In genomic region chr3:37985637-37986320, GRCh38 we compare ENCODE assay signal across 15 cellular contexts. TPM values are rescaled to one million over a fixed set of nuclear protein-coding genes. Genes with fewer than 3 reads are reported as not detected.
A peak's percentile ranks its signal among the peaks of the same experiment; 100 is the strongest.
DNase-seq lines count a peak whose midpoint lies in the region; ATAC-seq and TF ChIP-seq lines count a peak whose summit lies in the region.
"Had no signal": no experiment of that assay in that cellular context is flagged by ENCODE, and none has a peak within 500 bp of the region (broad histone marks: within the 10 kb centered on the region; RNA-seq: fewer than 3 reads in every experiment).

No MANE protein-coding gene starts in this region.

- H3K4me3 ChIP-seq in HFF-Myc (replicated peaks; ENCODE audit: low read depth, low read length) = no peak overlapping the region
- no peak overlapping the region for H3K4me3 ChIP-seq in coronary artery
- H3K4me3 ChIP-seq: SK-N-MC, thyroid gland had no signal

- intact Hi-C loops in sciatic nerve (cut with DNase I) = no loop called here

- peaks cover 3% of the 10 kb centered on the region for H3K27me3 Mint-ChIP-seq in activated CD4-positive, alpha-beta memory T cell treated with anti-CD3 and anti-CD28 coated beads, Interleukin-2, amount 10 ng/mL, durations not matched to agents 7 days and 5 days
- H3K27me3 Mint-ChIP-seq: activated CD4-positive, alpha-beta T cell treated with anti-CD3 and anti-CD28 coated beads, Interleukin-2, amount 10 ng/mL, durations not matched to agents 7 days and 5 days had no signal

- TF ChIP-seq CTCF in HFF-Myc (IDR thresholded peaks at IDR 0.05; ENCODE audit: low read depth, low read length, missing control alignments) = peak; percentile 12
- TF ChIP-seq CTCF in coronary artery (IDR thresholded peaks at IDR 0.05) = no peak

- CTCF ChIA-PET in activated CD4-positive, alpha-beta memory T cell treated with anti-CD3 and anti-CD28 coated beads, Interleukin-2, amount 10 ng/mL, durations not matched to agents 7 days and 5 days (lab: Charles Lee) = interaction anchor here (0.5 to 2.6 kb wide), 4 partner anchors 9 to 554 kb away, joined by 3 to 14 read pairs (median 6); no protein-coding TSS in a partner anchor

- POLR2A ChIA-PET in activated CD4-positive, alpha-beta memory T cell treated with anti-CD3 and anti-CD28 coated beads, Interleukin-2, amount 10 ng/mL, durations not matched to agents 7 days and 5 days (lab: Charles Lee) = no interaction called here

- no peaks in the 10 kb centered on the region for H3K9me3 Mint-ChIP-seq in activated CD4-positive, alpha-beta memory T cell treated with anti-CD3 and anti-CD28 coated beads, Interleukin-2, amount 10 ng/mL, durations not matched to agents 7 days and 5 days
- H3K9me3 Mint-ChIP-seq: activated CD4-positive, alpha-beta T cell treated with anti-CD3 and anti-CD28 coated beads, Interleukin-2, amount 10 ng/mL, durations not matched to agents 7 days and 5 days; activated naive CD4-positive, alpha-beta T cell treated with anti-CD3 and anti-CD28 coated beads, Interleukin-2, amount 50 U/mL, for 72 hours; nephron had no signal

- peak overlapping the region in 1 of 2 donors; percentile 56 for H3K27ac ChIP-seq in coronary artery
- H3K27ac ChIP-seq: SK-N-MC, thyroid gland had no signal

- H3K4me3 Mint-ChIP-seq in activated CD4-positive, alpha-beta memory T cell treated with anti-CD3 and anti-CD28 coated beads, Interleukin-2, amount 10 ng/mL, durations not matched to agents 7 days and 5 days = no peak overlapping the region
- H3K4me3 Mint-ChIP-seq: activated CD4-positive, alpha-beta T cell treated with anti-CD3 and anti-CD28 coated beads, Interleukin-2, amount 10 ng/mL, durations not matched to agents 7 days and 5 days; nephron had no signal

- ATAC-seq in sciatic nerve (peak; percentile 8), HG03439 (IDR thresholded peaks at IDR 0.05; ENCODE audit: unreplicated experiment) (no peak), HG03095 (IDR thresholded peaks at IDR 0.05; ENCODE audit: unreplicated experiment) (no peak)
- ATAC-seq: activated naive CD4-positive, alpha-beta T cell treated with anti-CD3 and anti-CD28 coated beads, Interleukin-2, amount 50 U/mL, for 72 hours had no signal

- DNase-seq in HFF-Myc (ENCODE audit: extremely low read depth, low read depth) (no peak), coronary artery (ENCODE audit: low spot score) (peak; percentile 65), islet precursor cell (peak; percentile 40), sciatic nerve (ENCODE audit: low spot score) (peak; percentile 51), SW480 (ENCODE audit: low spot score) (no peak)
- no peak for DNase-seq in activated CD4-positive, alpha-beta memory T cell treated with anti-CD3 and anti-CD28 coated beads, Interleukin-2, amount 10 ng/mL, durations not matched to agents 7 days and 5 days
- DNase-seq: activated CD4-positive, alpha-beta T cell treated with anti-CD3 and anti-CD28 coated beads, Interleukin-2, amount 10 ng/mL, durations not matched to agents 7 days and 5 days; NCI-H1105; NCI-H69; thyroid gland had no signal

- H3K4me1 Mint-ChIP-seq in activated CD4-positive, alpha-beta memory T cell treated with anti-CD3 and anti-CD28 coated beads, Interleukin-2, amount 10 ng/mL, durations not matched to agents 7 days and 5 days = no peaks in the 10 kb centered on the region

- H3K36me3 Mint-ChIP-seq in activated CD4-positive, alpha-beta memory T cell treated with anti-CD3 and anti-CD28 coated beads, Interleukin-2, amount 10 ng/mL, durations not matched to agents 7 days and 5 days (ENCODE audit: low read depth) = no peaks in the 10 kb centered on the region
- H3K36me3 Mint-ChIP-seq: activated naive CD4-positive, alpha-beta T cell treated with anti-CD3 and anti-CD28 coated beads, Interleukin-2, amount 50 U/mL, for 72 hours had no signal

- H3K27ac Mint-ChIP-seq in activated CD4-positive, alpha-beta memory T cell treated with anti-CD3 and anti-CD28 coated beads, Interleukin-2, amount 10 ng/mL, durations not matched to agents 7 days and 5 days = no peak overlapping the region
- H3K27ac Mint-ChIP-seq: activated CD4-positive, alpha-beta T cell treated with anti-CD3 and anti-CD28 coated beads, Interleukin-2, amount 10 ng/mL, durations not matched to agents 7 days and 5 days had no signal

RNA-seq across cellular contexts. Expression of gene VILL, which starts 4.8 kb away (rescaled TPM):
- total RNA-seq in sciatic nerve = 9.9 TPM
- total RNA-seq in activated CD4-positive, alpha-beta memory T cell treated with anti-CD3 and anti-CD28 coated beads, Interleukin-2, amount 10 ng/mL, durations not matched to agents 7 days and 5 days = 10 to 100 TPM; 18.4 to 18.7 TPM

RNA-seq across cellular contexts. Expression of gene PLCD1, which starts 43.7 kb away (rescaled TPM):
- total RNA-seq in sciatic nerve = 40.7 TPM
- total RNA-seq in activated CD4-positive, alpha-beta memory T cell treated with anti-CD3 and anti-CD28 coated beads, Interleukin-2, amount 10 ng/mL, durations not matched to agents 7 days and 5 days = 10 to 100 TPM; 36.2 to 38.0 TPM

RNA-seq across cellular contexts. Expression of gene DLEC1, which starts 53.2 kb away (rescaled TPM):
- total RNA-seq in sciatic nerve = 4.8 TPM
- 1 to 10 TPM; 3.8 to 4.2 TPM for total RNA-seq in activated CD4-positive, alpha-beta memory T cell treated with anti-CD3 and anti-CD28 coated beads, Interleukin-2, amount 10 ng/mL, durations not matched to agents 7 days and 5 days

Comparison
In these comparisons a context has a peak if more than half of its experiments do, and no peak if none do; other contexts are left out.
1. DNase-seq: peak in coronary artery (single experiment), islet precursor cell (single experiment) and sciatic nerve (single experiment); none in HFF-Myc (single experiment), SW480 (single experiment) and activated CD4-positive, alpha-beta memory T cell treated with anti-CD3 and anti-CD28 coated beads, Interleukin-2, amount 10 ng/mL, durations not matched to agents 7 days and 5 days (single experiment).